ENCODE assay signal across 15 cellular contexts in the genomic region with DNA sequence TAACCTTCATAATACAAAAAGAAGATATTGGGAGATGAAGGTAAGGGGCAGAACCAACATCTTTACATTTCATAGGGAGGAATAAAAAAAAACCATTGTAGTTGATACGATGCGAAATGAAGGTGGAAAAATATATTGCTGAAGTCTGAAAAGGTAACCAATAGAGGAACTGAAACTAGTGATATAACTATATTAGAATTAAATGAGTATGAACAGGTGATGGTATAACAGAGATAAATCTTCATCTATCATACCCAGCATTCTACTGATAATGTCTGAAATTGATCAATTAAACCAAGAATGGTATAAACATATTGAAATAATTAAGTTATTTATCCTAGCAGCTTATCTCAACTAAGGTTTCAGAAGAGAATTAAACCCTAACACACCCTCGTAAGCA.
DNase-seq lines count a peak whose midpoint lies in the region; ATAC-seq and TF ChIP-seq lines count a peak whose summit lies in the region.
"Had no signal": no experiment of that assay in that cellular context is flagged by ENCODE, and none has a peak within 500 bp of the region (broad histone marks: within the 10 kb centered on the region; RNA-seq: fewer than 3 reads in every experiment).

No MANE protein-coding gene starts in this region.

- no peak overlapping the region for H3K9ac ChIP-seq in OCI-LY1 (ENCODE audit: low read length)

- H3K9me3 ChIP-seq in OCI-LY1 (ENCODE audit: low read length) (no peaks in the 10 kb centered on the region), testis (no peaks in the 10 kb centered on the region), body of pancreas (no peaks in the 10 kb centered on the region)
- H3K9me3 ChIP-seq: MG63 had no signal

- H3K27ac ChIP-seq in OCI-LY1 (ENCODE audit: low read depth, low read length, poor library complexity, severe bottlenecking) (peak overlapping the region; percentile 89), testis (no peak overlapping the region), body of pancreas (no peak overlapping the region)

- TF ChIP-seq CTCF in OCI-LY1 (IDR thresholded peaks at IDR 0.05; ENCODE audit: low read length) (no peak), testis (IDR thresholded peaks at IDR 0.05) (no peak), body of pancreas (IDR thresholded peaks at IDR 0.05) (no peak)

- H3K27me3 ChIP-seq in OCI-LY1 (ENCODE audit: insufficient read depth, low read length) (no peaks in the 10 kb centered on the region), testis (no peaks in the 10 kb centered on the region), body of pancreas (no peaks in the 10 kb centered on the region)
- H3K27me3 ChIP-seq: MG63 had no signal

- 92 to 93% methylated on average over 3 of the region's 3 CpGs for WGBS in testis, 2 donors
- 67 to 73% methylated on average over 3 of the region's 3 CpGs for WGBS in body of pancreas, 2 donors

- no peaks in the 10 kb centered on the region for H3K9me2 ChIP-seq in OCI-LY1 (ENCODE audit: low read depth, low read length)

- intact Hi-C loops in testis (cut with DNase I; ENCODE audit: low total_unique reads) = no loop called here
- intact Hi-C loops in body of pancreas (cut with DNase I) = no loop called here

- H3F3A ChIP-seq in OCI-LY1 (ENCODE audit: insufficient read depth, low read length) = no peaks in the 10 kb centered on the region

- no peaks in the 10 kb centered on the region for H4K20me1 ChIP-seq in OCI-LY1 (ENCODE audit: insufficient read depth, low read length)

- ATAC-seq in GM18519 (IDR thresholded peaks at IDR 0.05; ENCODE audit: low FRiP score, unreplicated experiment) (peak; percentile 83), GM21723 (IDR thresholded peaks at IDR 0.05; ENCODE audit: unreplicated experiment) (peak; percentile 68), HG03175 (IDR thresholded peaks at IDR 0.05; ENCODE audit: unreplicated experiment) (peak; percentile 80), body of pancreas (no peak)
- ATAC-seq: Panc1 had no signal

- H3K4me3 ChIP-seq in OCI-LY1 (ENCODE audit: low read depth, low read length, poor library complexity, severe bottlenecking) (no peak overlapping the region), testis (no peak overlapping the region), body of pancreas (no peak overlapping the region)
- H3K4me3 ChIP-seq: MG63 had no signal

- peak overlapping the region; percentile 20; the same call in 1 of the 2 replicates for H3K4me2 ChIP-seq in OCI-LY1 (ENCODE audit: low read length)

- no peaks in the 10 kb centered on the region for H3K79me2 ChIP-seq in OCI-LY1 (ENCODE audit: insufficient read depth, low read length)

- H2AFZ ChIP-seq in OCI-LY1 (ENCODE audit: low read length) = no peak overlapping the region

- no peaks in the 10 kb centered on the region for H3K36me3 ChIP-seq in OCI-LY1 (ENCODE audit: insufficient read depth, low read length)
- no peaks in the 10 kb centered on the region for H3K36me3 ChIP-seq in testis (ENCODE audit: low read depth, missing control alignments)
- no peaks in the 10 kb centered on the region for H3K36me3 ChIP-seq in body of pancreas (replicated peaks in 1 of 2; ENCODE audit: insufficient read depth in 1 of 2, low read depth in 2 of 2)
- H3K36me3 ChIP-seq: MG63 had no signal

- peaks cover 96% of the 10 kb centered on the region for H3K4me1 ChIP-seq in OCI-LY1 (ENCODE audit: insufficient read depth, low read length, severe bottlenecking)
- no peaks in the 10 kb centered on the region for H3K4me1 ChIP-seq in testis
- no peaks in the 10 kb centered on the region for H3K4me1 ChIP-seq in body of pancreas

- no peak for DNase-seq in testis
- no peak for DNase-seq in HuH-7.5 (ENCODE audit: low spot score)
- no peak for DNase-seq in body of pancreas
- DNase-seq: GOT3, MG63, NCI-H1092 treated with DMSO at 0.1 percent for 48 hours, NCI-H1694, NCI-H2107, NCI-H2227 treated with DMSO at 0.1 percent for 48 hours, NCI-H524 had no signal

- TF ChIP-seq POLR2A in testis (IDR thresholded peaks at IDR 0.05) (no peak), body of pancreas (IDR thresholded peaks at IDR 0.05) (no peak)
